Comparison of ENCODE assay signal across 29 cellular contexts in genomic region chr4:74407891-74408290, GRCh38. TPM values are rescaled to one million over a fixed set of nuclear protein-coding genes. Genes with fewer than 3 reads are reported as not detected.
"Had no signal": no experiment of that assay in that cellular context is flagged by ENCODE, and none has a peak within 500 bp of the region (broad histone marks: within the 10 kb centered on the region; RNA-seq: fewer than 3 reads in every experiment).

No MANE protein-coding gene starts in this region.

- H3K9me3 Mint-ChIP-seq: endodermal cell; immature natural killer cell; naive thymus-derived CD4-positive, alpha-beta T cell; nephron progenitor cell; stimulated activated effector memory CD8-positive, alpha-beta T cell treated with anti-CD3 and anti-CD28 coated beads, Interleukin-12 subunit alpha, Interleukin-12 subunit beta, amount 100 ng/mL, for 72 hours; type B pancreatic cell had no signal

- DNase-seq: cerebellar nuclear complex; dorsolateral prefrontal cortex; effector CD4-positive, alpha-beta T cell; erythroblast; esophagus squamous epithelium; hypothalamus; immature natural killer cell; islet precursor cell; midbrain; naive thymus-derived CD4-positive, alpha-beta T cell; nephron progenitor cell; nucleus accumbens; stimulated activated CD4-positive, alpha-beta T cell treated with anti-CD3 and anti-CD28 coated beads, Interleukin-2, amount 100 ng/mL, for 24 hours; stimulated activated CD4-positive, alpha-beta T cell treated with anti-CD3 and anti-CD28 coated beads, Interleukin-4, amount 100 ng/mL, for 24 hours; stimulated activated naive CD4-positive, alpha-beta T cell treated with Interleukin-2 at 50 U/mL for 16 hours; stomach; testis; tibial artery had no signal

- H3K27me3 ChIP-seq: esophagus squamous epithelium, right atrium auricular region, stomach, testis, tibial artery had no signal

- H3K4me3 ChIP-seq: dorsolateral prefrontal cortex, esophagus squamous epithelium, lung, prostate gland, right atrium auricular region, stomach, testis, tibial artery had no signal

- H3K4me1 Mint-ChIP-seq: immature natural killer cell; naive thymus-derived CD4-positive, alpha-beta T cell; stimulated activated effector memory CD8-positive, alpha-beta T cell treated with anti-CD3 and anti-CD28 coated beads, Interleukin-12 subunit alpha, Interleukin-12 subunit beta, amount 100 ng/mL, for 72 hours had no signal

- H3K36me3 ChIP-seq: esophagus squamous epithelium, prostate gland, right atrium auricular region, stomach, tibial artery had no signal

- H3K36me3 Mint-ChIP-seq: immature natural killer cell; naive thymus-derived CD4-positive, alpha-beta T cell; stimulated activated effector memory CD8-positive, alpha-beta T cell treated with anti-CD3 and anti-CD28 coated beads, Interleukin-12 subunit alpha, Interleukin-12 subunit beta, amount 100 ng/mL, for 72 hours; type B pancreatic cell had no signal

- H3K9me3 ChIP-seq: esophagus squamous epithelium, prostate gland, right atrium auricular region, stomach, testis, tibial artery had no signal

- H3K4me3 Mint-ChIP-seq: endodermal cell; immature natural killer cell; naive thymus-derived CD4-positive, alpha-beta T cell; nephron progenitor cell; stimulated activated effector memory CD8-positive, alpha-beta T cell treated with anti-CD3 and anti-CD28 coated beads, Interleukin-12 subunit alpha, Interleukin-12 subunit beta, amount 100 ng/mL, for 72 hours; type B pancreatic cell had no signal

- H3K27ac Mint-ChIP-seq: endodermal cell; immature natural killer cell; naive thymus-derived CD4-positive, alpha-beta T cell; nephron progenitor cell; stimulated activated effector memory CD8-positive, alpha-beta T cell treated with anti-CD3 and anti-CD28 coated beads, Interleukin-12 subunit alpha, Interleukin-12 subunit beta, amount 100 ng/mL, for 72 hours; type B pancreatic cell had no signal

- H3K4me1 ChIP-seq: prostate gland, right atrium auricular region, stomach, testis, tibial artery had no signal

- H3K27me3 Mint-ChIP-seq: type B pancreatic cell had no signal

- ATAC-seq: left lobe of liver; naive thymus-derived CD4-positive, alpha-beta T cell; sciatic nerve; stimulated activated effector memory CD8-positive, alpha-beta T cell treated with anti-CD3 and anti-CD28 coated beads, Interleukin-12 subunit alpha, Interleukin-12 subunit beta, amount 100 ng/mL, for 72 hours had no signal

- H3K27ac ChIP-seq: dorsolateral prefrontal cortex, esophagus squamous epithelium, prostate gland, right atrium auricular region, stomach, testis, tibial artery had no signal

RNA-seq across cellular contexts. Expression of gene AREG, which starts 37.0 kb away (rescaled TPM):
- total RNA-seq: frontal cortex, liver had no signal

RNA-seq across cellular contexts. Expression of gene EREG, which starts 42.9 kb away (rescaled TPM):
- total RNA-seq: endothelial cell of umbilical vein, frontal cortex had no signal
